ENCODE assay signal across 10 cellular contexts in the genomic region with DNA sequence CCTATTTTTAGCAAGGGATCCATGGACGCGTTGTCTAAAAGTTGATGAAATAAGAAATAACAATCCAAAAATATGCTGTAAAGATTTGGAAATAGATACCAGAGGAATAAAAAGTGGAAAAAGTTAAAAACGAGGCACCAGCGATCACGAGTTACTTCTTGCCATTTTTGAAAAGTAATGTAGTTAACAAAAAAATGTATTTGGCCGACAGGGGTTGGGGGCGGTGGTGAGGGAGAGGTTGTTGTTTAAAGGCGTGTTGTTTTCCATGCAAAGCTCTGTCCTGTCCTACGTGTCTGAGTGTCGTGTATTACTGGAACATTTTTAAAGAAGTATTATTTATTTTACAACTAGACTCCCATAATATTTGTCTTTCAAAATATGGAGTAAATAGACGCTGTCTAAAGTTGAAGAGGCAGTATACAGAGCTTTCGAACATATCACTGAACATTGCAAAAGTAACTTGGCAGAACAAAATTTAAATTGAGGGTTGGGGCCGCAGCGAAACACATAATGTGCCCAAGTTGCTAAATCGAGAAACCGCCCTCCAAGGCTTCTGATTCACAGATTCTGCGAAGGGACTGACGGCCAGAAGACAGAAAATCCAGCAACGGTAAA. TPM values are rescaled to one million over a fixed set of nuclear protein-coding genes. Genes with fewer than 3 reads are reported as not detected.
DNase-seq lines count a peak whose midpoint lies in the region; ATAC-seq and TF ChIP-seq lines count a peak whose summit lies in the region.
"Had no signal": no experiment of that assay in that cellular context is flagged by ENCODE, and none has a peak within 500 bp of the region (broad histone marks: within the 10 kb centered on the region; RNA-seq: fewer than 3 reads in every experiment).

No MANE protein-coding gene starts in this region.

- H3K4me1 ChIP-seq in BE2C (no peaks in the 10 kb centered on the region), SJCRH30 (no peaks in the 10 kb centered on the region), esophagus squamous epithelium (peaks cover 12 to 29% (median 13%) of the 10 kb centered on the region in 3 donors), osteoblast (ENCODE audit: insufficient read depth, low read length) (peaks cover 19% of the 10 kb centered on the region)

- TF ChIP-seq CTCF in BE2C (IDR thresholded peaks at IDR 0.05; ENCODE audit: low read depth, low read length) = no peak
- no peak for TF ChIP-seq CTCF in esophagus squamous epithelium (IDR thresholded peaks at IDR 0.05)
- no peak for TF ChIP-seq CTCF in osteoblast (IDR thresholded peaks at IDR 0.05; ENCODE audit: extremely low read depth, low read depth, low read length)

- H3K27me3 ChIP-seq in BE2C = no peaks in the 10 kb centered on the region
- H3K27me3 ChIP-seq in SJCRH30 = no peaks in the 10 kb centered on the region
- H3K27me3 ChIP-seq in esophagus squamous epithelium = peaks cover 0 to 15% (median 0%) of the 10 kb centered on the region in 4 donors
- H3K27me3 ChIP-seq in osteoblast (ENCODE audit: insufficient read depth, low read length) = no peaks in the 10 kb centered on the region

- intact Hi-C loops in esophagus squamous epithelium (cut with DNase I) = no loop called here

- ATAC-seq in HG03139 (IDR thresholded peaks at IDR 0.05; ENCODE audit: unreplicated experiment) = no peak

- no peaks in the 10 kb centered on the region for H3K9me3 ChIP-seq in BE2C
- no peaks in the 10 kb centered on the region for H3K9me3 ChIP-seq in SJCRH30 (replicated peaks)
- H3K9me3 ChIP-seq in esophagus squamous epithelium = no peaks in the 10 kb centered on the region
- H3K9me3 ChIP-seq in osteoblast (ENCODE audit: low read depth, low read length) = no peaks in the 10 kb centered on the region

- peak overlapping the region; percentile 63 for H3K4me3 ChIP-seq in BE2C (ENCODE audit: low read depth, low read length)
- H3K4me3 ChIP-seq in SJCRH30 = peak overlapping the region; percentile 63
- H3K4me3 ChIP-seq in esophagus squamous epithelium = peak overlapping the region; percentile 43 to 72 (median 62)
- H3K4me3 ChIP-seq in osteoblast (ENCODE audit: insufficient read depth, low read length) = peak overlapping the region; percentile 81

- no peaks in the 10 kb centered on the region for H4K20me1 ChIP-seq in osteoblast (ENCODE audit: insufficient read depth, low read length)

- H2AFZ ChIP-seq in osteoblast (ENCODE audit: low read length) = peak overlapping the region; percentile 86

- H3K36me3 ChIP-seq in BE2C = no peaks in the 10 kb centered on the region
- H3K36me3 ChIP-seq in SJCRH30 = no peaks in the 10 kb centered on the region
- no peaks in the 10 kb centered on the region for H3K36me3 ChIP-seq in esophagus squamous epithelium
- H3K36me3 ChIP-seq in osteoblast (ENCODE audit: insufficient read depth, low read length) = peaks cover 3% of the 10 kb centered on the region

- H3K27ac ChIP-seq in SJCRH30 = peak overlapping the region; percentile 24; the same call in 1 of the 2 replicates
- peak overlapping the region; percentile 79 to 92 (median 86) for H3K27ac ChIP-seq in esophagus squamous epithelium
- peak overlapping the region; percentile 78 for H3K27ac ChIP-seq in osteoblast (ENCODE audit: low read depth, low read length)

- DNase-seq in BE2C (no peak), SJCRH30 (no peak), esophagus squamous epithelium (lab: John Stamatoyannopoulos, UW) (no peak), osteoblast (ENCODE audit: insufficient read length, low spot score, missing footprints) (peak; percentile 45), EL (no peak), cerebellum (ENCODE audit: low spot score) (no peak), CD1c-positive myeloid dendritic cell (ENCODE audit: extremely low spot score) (no peak)
- DNase-seq: NCI-H446 treated with DMSO at 0.1 percent for 48 hours had no signal

- WGBS in esophagus squamous epithelium, 2 donors = 25 to 29% methylated on average over 19 of the region's 19 CpGs

- TF ChIP-seq POLR2A in esophagus squamous epithelium (IDR thresholded peaks at IDR 0.05) = no peak

- H3K79me2 ChIP-seq in osteoblast (ENCODE audit: insufficient read depth, low read length) = peaks cover 28% of the 10 kb centered on the region

- H3K4me2 ChIP-seq in osteoblast (ENCODE audit: insufficient read depth, low read length) = peak overlapping the region; percentile 95

RNA-seq across cellular contexts. Expression of gene FBXO17, which starts 0.8 kb away (rescaled TPM):
- 17.3 TPM for polyA plus RNA-seq in BE2C (2012; ENCODE audit: insufficient read depth, insufficient read length, low read depth)
- 4.6 and 5.3 TPM in 2 replicates for total RNA-seq in SJCRH30 (2014; rRNA removed; shearing (Covaris generic))
- 10 to 100 TPM in 1 of 4 donors, 1 to 10 TPM in 3; 3.9 to 18.3 (median 8.8) TPM for total RNA-seq in esophagus squamous epithelium
- total RNA-seq in osteoblast = 40.9 and 42.7 TPM in 2 replicates
- 4.4 TPM for total RNA-seq in cerebellum
- total RNA-seq: activated CD8-positive, alpha-beta memory T cell treated with anti-CD3 and anti-CD28 coated beads for 36 hours had no signal

RNA-seq across cellular contexts. Expression of gene MRPS12, which starts 44.0 kb away (rescaled TPM):
- 299 TPM for polyA plus RNA-seq in BE2C (2012; ENCODE audit: insufficient read depth, insufficient read length, low read depth)
- 54.0 and 63.8 TPM in 2 replicates for total RNA-seq in SJCRH30 (2014; rRNA removed; shearing (Covaris generic))
- total RNA-seq in esophagus squamous epithelium = 10 to 100 TPM; 27.2 to 74.6 (median 44.2) TPM
- 21.5 and 25.7 TPM in 2 replicates for total RNA-seq in osteoblast
- 10.8 TPM for total RNA-seq in cerebellum

RNA-seq across cellular contexts. Expression of gene SARS2, which starts 44.1 kb away (rescaled TPM):
- 56.2 TPM for polyA plus RNA-seq in BE2C (2012; ENCODE audit: insufficient read depth, insufficient read length, low read depth)
- 20.0 and 25.7 TPM in 2 replicates for total RNA-seq in SJCRH30 (2014; rRNA removed; shearing (Covaris generic))
- 10 to 100 TPM; 21.2 to 32.7 (median 25.2) TPM for total RNA-seq in esophagus squamous epithelium
- total RNA-seq in osteoblast = 20.3 and 21.7 TPM in 2 replicates
- 12.2 TPM for total RNA-seq in cerebellum

RNA-seq across cellular contexts. Expression of gene FBXO27, which starts 57.6 kb away (rescaled TPM):
- polyA plus RNA-seq in BE2C (2012; ENCODE audit: insufficient read depth, insufficient read length, low read depth) = not detected
- 0.71 and 1.0 TPM in 2 replicates for total RNA-seq in SJCRH30 (2014; rRNA removed; shearing (Covaris generic))
- total RNA-seq in esophagus squamous epithelium (10 to 100 TPM in 2 of 4 donors, 1 to 10 TPM in 2; 5.7 to 14.0 (median 8.3) TPM), osteoblast (4.7 and 5.0 TPM in 2 replicates), cerebellum (6.4 TPM)

Comparison
In these comparisons a context has a peak if more than half of its experiments do, and no peak if none do; other contexts are left out.
1. H3K27ac ChIP-seq: peak in every context shown above with its lines; median percentile 86 in esophagus squamous epithelium; 78 in osteoblast; 24 in SJCRH30.